Comparison of ENCODE assay signal across 8 cellular contexts in the genomic region with DNA sequence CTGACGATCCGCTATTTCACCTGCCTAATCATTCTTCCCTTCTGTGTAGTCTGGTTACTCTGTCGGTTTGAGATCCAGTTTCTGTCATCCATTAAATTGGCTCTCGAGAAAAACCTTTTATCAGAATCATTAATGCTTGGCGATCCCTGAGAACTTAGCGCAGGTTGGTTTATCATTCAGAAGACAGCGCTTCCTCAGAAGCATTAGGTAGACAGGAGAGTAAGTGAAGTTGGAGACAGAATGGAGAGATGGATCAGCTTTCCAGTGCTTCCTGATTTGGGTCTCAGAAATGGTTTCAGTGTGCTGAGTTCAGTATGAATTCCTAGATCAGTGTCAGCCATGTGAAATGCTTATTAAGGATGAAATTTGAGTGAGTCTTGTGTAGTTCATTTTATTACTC. TPM values are rescaled to one million over a fixed set of nuclear protein-coding genes. Genes with fewer than 3 reads are reported as not detected.
DNase-seq lines count a peak whose midpoint lies in the region; ATAC-seq and TF ChIP-seq lines count a peak whose summit lies in the region.

No MANE protein-coding gene starts in this region.

- H3K9me3 ChIP-seq in right atrium auricular region = no peaks in the 10 kb centered on the region
- H3K9me3 ChIP-seq in fibroblast of lung (ENCODE audit: control insufficient read depth, insufficient read depth, low read depth, low read length) = no peaks in the 10 kb centered on the region

- ATAC-seq in HG02840 (IDR thresholded peaks at IDR 0.05; ENCODE audit: low FRiP score, unreplicated experiment) = no peak
- no peak for ATAC-seq in HG02571 (IDR thresholded peaks at IDR 0.05; ENCODE audit: unreplicated experiment)

- peaks cover 0 to 29% of the 10 kb centered on the region in 2 donors for H3K4me1 ChIP-seq in right atrium auricular region
- H3K4me1 ChIP-seq in fibroblast of lung (ENCODE audit: control insufficient read depth, extremely low read depth, insufficient read depth, low read length) = no peaks in the 10 kb centered on the region

- H2AFZ ChIP-seq in fibroblast of lung (ENCODE audit: low read length) = no peak overlapping the region

- H3K36me3 ChIP-seq in right atrium auricular region (peaks cover 9% of the 10 kb centered on the region), fibroblast of lung (ENCODE audit: control insufficient read depth, insufficient read depth, low read length) (no peaks in the 10 kb centered on the region)

- H3K27me3 ChIP-seq in right atrium auricular region (no peaks in the 10 kb centered on the region), fibroblast of lung (ENCODE audit: control insufficient read depth, insufficient read depth, low read length) (no peaks in the 10 kb centered on the region)

- H3K4me2 ChIP-seq in fibroblast of lung (ENCODE audit: extremely low read depth, insufficient read depth, low read length) = peak overlapping the region; percentile 98

- H4K20me1 ChIP-seq in fibroblast of lung (ENCODE audit: control insufficient read depth, extremely low read depth, insufficient read depth, low read length) = no peaks in the 10 kb centered on the region

- peak overlapping the region; percentile 100 for H3K9ac ChIP-seq in fibroblast of lung (ENCODE audit: insufficient read depth, low read length)

- DNase-seq in right atrium auricular region (ENCODE audit: low spot score) (no peak), cardiac septum (ENCODE audit: low spot score) (no peak), RPMI8226 (peak; percentile 25), fibroblast of lung (ENCODE audit: low read depth in 2 of 2) (peak; percentile 10 to 17), putamen (ENCODE audit: low spot score) (peak; percentile 6)
- no peak for DNase-seq in activated CD4-positive, alpha-beta T cell treated with anti-CD3 and anti-CD28 coated beads, Interleukin-2, amount 50 U/mL, for 4 hours

- no peak for TF ChIP-seq CTCF in right atrium auricular region (IDR thresholded peaks at IDR 0.05)
- TF ChIP-seq CTCF in fibroblast of lung (conservative IDR thresholded peaks at IDR 0.05 in 1 of 2, IDR thresholded peaks at IDR 0.05 in 1 of 2; ENCODE audit: low read depth in 1 of 2, low read length in 2 of 2) = no peak

- peak overlapping the region in 1 of 2 donors; percentile 95 for H3K27ac ChIP-seq in right atrium auricular region
- H3K27ac ChIP-seq in fibroblast of lung (ENCODE audit: insufficient read depth, low read length) = peak overlapping the region; percentile 99

- intact Hi-C loops in cardiac septum (cut with DNase I) = loop anchor here (5.0 kb wide), 1 partner anchor 249 kb away; a partner anchor contains a TSS

- H3K4me3 ChIP-seq in right atrium auricular region = peak overlapping the region; percentile 78 to 96
- H3K4me3 ChIP-seq in fibroblast of lung (replicated peaks in 1 of 4; ENCODE audit: control extremely low read depth in 1 of 4, insufficient read depth in 1 of 4, low read depth in 3 of 4, low read length in 4 of 4) = peak overlapping the region; percentile 75 to 98 (median 90)

- H3K79me2 ChIP-seq in fibroblast of lung (ENCODE audit: control insufficient read depth, insufficient read depth, low read length) = peaks cover 57% of the 10 kb centered on the region

RNA-seq across cellular contexts. Expression of a gene that starts 1.3 kb away (rescaled TPM):
- total RNA-seq in right atrium auricular region (10 to 100 TPM; 14.9 to 16.2 TPM), cardiac septum (15.0 TPM), fibroblast of lung (19.5 and 20.0 TPM in 2 replicates)
- polyA plus RNA-seq in fibroblast of lung = 17.3 and 21.1 TPM in 2 replicates
- polyA plus RNA-seq in fibroblast of lung (2012) = 16.6 and 22.2 TPM in 2 replicates
- 0.85 and 0.86 TPM in 2 replicates for polyA minus RNA-seq in fibroblast of lung (ENCODE audit: low replicate concordance)

Comparison
In these comparisons a context has a peak if more than half of its experiments do, and no peak if none do; other contexts are left out.
1. DNase-seq: peak in RPMI8226 (single experiment), fibroblast of lung (2 of 2) and putamen (single experiment); none in right atrium auricular region (single experiment), cardiac septum (single experiment) and activated CD4-positive, alpha-beta T cell treated with anti-CD3 and anti-CD28 coated beads, Interleukin-2, amount 50 U/mL, for 4 hours (0 of 2).